Comparison of ENCODE assay signal across 8 cellular contexts in genomic region chr12:121711925-121712461, GRCh38. TPM values are rescaled to one million over a fixed set of nuclear protein-coding genes. Genes with fewer than 3 reads are reported as not detected.
DNase-seq lines count a peak whose midpoint lies in the region; ATAC-seq and TF ChIP-seq lines count a peak whose summit lies in the region.

No MANE protein-coding gene starts in this region.

- ATAC-seq in Right ventricle myocardium inferior (peak; percentile 70), HG02870 (IDR thresholded peaks at IDR 0.05; ENCODE audit: unreplicated experiment) (peak; percentile 18), right cardiac atrium (peak; percentile 64 to 72)

- in situ Hi-C loops in GM13976 (cut with MboI; ENCODE audit: low sequenced_read_pairs, unreplicated experiment), result no loop called here

- under 1% methylated on average over 20 of the region's 20 CpGs for WGBS in right cardiac atrium

- TF ChIP-seq CTCF in GM13976 (IDR thresholded peaks at IDR 0.05; ENCODE audit: borderline replicate concordance, control extremely low read depth, extremely low read depth, insufficient read depth, missing control alignments), result no peak

- peak overlapping the region; percentile 92 for H3K9ac ChIP-seq in adipocyte (ENCODE audit: low read length)

- no peaks in the 10 kb centered on the region for H3K9me3 ChIP-seq in adipocyte (ENCODE audit: control insufficient read depth, low read length)
- H3K9me3 ChIP-seq in right cardiac atrium (ENCODE audit: control insufficient read depth, low read length), result no peaks in the 10 kb centered on the region

- H3K27me3 ChIP-seq in adipocyte (replicated peaks; ENCODE audit: control insufficient read depth, insufficient read depth, low read length) (no peaks in the 10 kb centered on the region), right cardiac atrium (ENCODE audit: control insufficient read depth, insufficient read depth) (no peaks in the 10 kb centered on the region)

- H3K4me3 ChIP-seq in adipocyte (ENCODE audit: low read length), result peak overlapping the region; percentile 92
- peak overlapping the region; percentile 64 for H3K4me3 ChIP-seq in right cardiac atrium (ENCODE audit: low read length)

- intact Hi-C loops in Right ventricle myocardium inferior (cut with DNase I), result no loop called here
- intact Hi-C loops in cardiac septum (cut with DNase I), result loop anchor here (5.0 kb wide), 1 partner anchor 40 kb away; no protein-coding TSS in a partner anchor
- intact Hi-C loops in right cardiac atrium (cut with DNase I), result no loop called here

- peak; percentile 75 for DNase-seq in Right ventricle myocardium inferior (ENCODE audit: missing footprints)
- no peak for DNase-seq in cardiac septum (ENCODE audit: low spot score)
- peak; percentile 26 for DNase-seq in NCI-H2227 treated with DMSO at 0.1 percent for 48 hours (lab: John Stamatoyannopoulos, UW)
- peak; percentile 56 for DNase-seq in adipocyte (ENCODE audit: low read depth)
- peak; percentile 45 to 79 (median 73) for DNase-seq in right cardiac atrium
- peak; percentile 36 for DNase-seq in renal cortical epithelial cell (ENCODE audit: low read depth)
- DNase-seq in GM13976 (ENCODE audit: low spot score), result no peak

- H3K27ac ChIP-seq in right cardiac atrium (ENCODE audit: low read length), result peak overlapping the region; percentile 92

- H3K4me1 ChIP-seq in adipocyte (ENCODE audit: control insufficient read depth, insufficient read depth, low read length), result peaks cover 21% of the 10 kb centered on the region
- H3K4me1 ChIP-seq in right cardiac atrium (ENCODE audit: control insufficient read depth, insufficient read depth, low read length), result peaks cover 4% of the 10 kb centered on the region

- H3K36me3 ChIP-seq in adipocyte (ENCODE audit: control insufficient read depth, insufficient read depth, low read length, severe bottlenecking), result no peaks in the 10 kb centered on the region

RNA-seq across cellular contexts. Expression of gene TMEM120B, which starts 0.6 kb away (rescaled TPM):
- total RNA-seq in Right ventricle myocardium inferior, result 10.3 TPM
- 6.2 TPM for total RNA-seq in cardiac septum
- 1 to 10 TPM; 5.9 to 7.6 (median 7.1) TPM for total RNA-seq in right cardiac atrium
- polyA plus RNA-seq in right cardiac atrium, result 5.8 TPM
- 8.5 and 12.8 TPM in 2 replicates for total RNA-seq in renal cortical epithelial cell

RNA-seq across cellular contexts. Expression of gene MORN3, which starts 42.5 kb away (rescaled TPM):
- 0.11 TPM for total RNA-seq in Right ventricle myocardium inferior
- total RNA-seq in cardiac septum, result 0.08 TPM
- under 1 TPM; 0.11 to 0.21 (median 0.17) TPM for total RNA-seq in right cardiac atrium
- polyA plus RNA-seq in right cardiac atrium, result 0.38 TPM
- under 0.01 and 3.1 TPM in 2 replicates for total RNA-seq in renal cortical epithelial cell

Comparison
In these comparisons a context has a peak if more than half of its experiments do, and no peak if none do; other contexts are left out.
1. DNase-seq: peak in Right ventricle myocardium inferior (single experiment), NCI-H2227 treated with DMSO at 0.1 percent for 48 hours (single experiment), adipocyte (single experiment), right cardiac atrium (3 of 3) and renal cortical epithelial cell (single experiment); none in cardiac septum (single experiment) and GM13976 (single experiment).
2. ATAC-seq: peak in every context shown above with its lines; median percentile 70 in Right ventricle myocardium inferior; 68 in right cardiac atrium; 18 in HG02870.